8 cellular contexts compared by ENCODE assay signal in genomic region chr19:49506575-49507105, GRCh38. TPM values are rescaled to one million over a fixed set of nuclear protein-coding genes. Genes with fewer than 3 reads are reported as not detected.
DNase-seq lines count a peak whose midpoint lies in the region; ATAC-seq and TF ChIP-seq lines count a peak whose summit lies in the region.

No MANE protein-coding gene starts in this region.

- peak; percentile 47 for DNase-seq in DMS153 treated with DMSO at 0.1 percent for 48 hours (lab: John Stamatoyannopoulos, UW; ENCODE audit: unreplicated experiment)
- peak; percentile 86 for DNase-seq in HuH-7.5 (ENCODE audit: low spot score)
- peak; percentile 37 for DNase-seq in SHP77 treated with DMSO at 0.1 percent for 48 hours (lab: John Stamatoyannopoulos, UW)
- peak; percentile 78 for DNase-seq in activated naive CD4-positive, alpha-beta T cell treated with Interleukin-2 at 50 U/mL for 16 hours
- DNase-seq in left ventricle myocardium inferior: peak; percentile 43
- DNase-seq in stimulated activated CD4-positive, alpha-beta T cell treated with anti-CD3 and anti-CD28 coated beads, Interleukin-1b, Interleukin-23, amount 100 ng/mL, for 48 hours: peak; percentile 79
- DNase-seq in NK-92 (lab: John Stamatoyannopoulos, UW; ENCODE audit: unreplicated experiment): no peak

- peak; percentile 73 for TF ChIP-seq CTCF in left ventricle myocardium inferior (IDR thresholded peaks at IDR 0.05; ENCODE audit: borderline replicate concordance)

- intact Hi-C loops in left ventricle myocardium inferior (cut with micrococcal nuclease): loop anchor here (2.0 kb wide), 1 partner anchor 40 kb away; no protein-coding TSS in a partner anchor

- H3K9me3 ChIP-seq in left ventricle myocardium inferior (replicated peaks): no peaks in the 10 kb centered on the region

- no peak for ATAC-seq in HG03159 (IDR thresholded peaks at IDR 0.05; ENCODE audit: unreplicated experiment)

- no peaks in the 10 kb centered on the region for H3K27me3 ChIP-seq in left ventricle myocardium inferior (ENCODE audit: low read depth)

- H3K4me1 ChIP-seq in left ventricle myocardium inferior: peaks cover 9% of the 10 kb centered on the region

- no peak overlapping the region for H3K27ac ChIP-seq in left ventricle myocardium inferior (replicated peaks)

- no peak overlapping the region for H3K4me3 ChIP-seq in left ventricle myocardium inferior

- H3K36me3 ChIP-seq in left ventricle myocardium inferior: no peaks in the 10 kb centered on the region

RNA-seq across cellular contexts. Expression of gene FCGRT, which starts 5.8 kb away (rescaled TPM):
- 80.9 TPM for total RNA-seq in left ventricle myocardium inferior

RNA-seq across cellular contexts. Expression of gene RPS11, which starts 10.4 kb away (rescaled TPM):
- 998 TPM for total RNA-seq in left ventricle myocardium inferior

RNA-seq across cellular contexts. Expression of gene RPL13A, which starts 19.2 kb away (rescaled TPM):
- 1,308 TPM for total RNA-seq in left ventricle myocardium inferior

RNA-seq across cellular contexts. Expression of gene RCN3, which starts 21.2 kb away (rescaled TPM):
- 7.5 TPM for total RNA-seq in left ventricle myocardium inferior

RNA-seq across cellular contexts. Expression of gene FLT3LG, which starts 32.6 kb away (rescaled TPM):
- 3.1 TPM for total RNA-seq in left ventricle myocardium inferior
